9 cellular contexts compared by ENCODE assay signal in genomic region chr1:168348146-168348709, GRCh38.
DNase-seq lines count a peak whose midpoint lies in the region; ATAC-seq and TF ChIP-seq lines count a peak whose summit lies in the region.
"Had no signal": no experiment of that assay in that cellular context is flagged by ENCODE, and none has a peak within 500 bp of the region (broad histone marks: within the 10 kb centered on the region; RNA-seq: fewer than 3 reads in every experiment).

No MANE protein-coding gene starts in this region.

- CTCF ChIA-PET in activated CD4-positive, alpha-beta memory T cell treated with anti-CD3 and anti-CD28 coated beads, Interleukin-2, amount 10 ng/mL, durations not matched to agents 7 days and 5 days (lab: Charles Lee): interaction anchor here (0.6 to 8.4 kb wide), 6 partner anchors 16 to 395 kb away, joined by 3 to 272 read pairs (median 4); partner anchors contain the start of gene SFT2D2
- CTCF ChIA-PET in RWPE1 (lab: Yijun Ruan, JAX): interaction anchor here (0.5 to 0.6 kb wide), 4 partner anchors 28 to 787 kb away, joined by 3 to 7 read pairs (median 3); no protein-coding TSS in a partner anchor

- peak overlapping the region; percentile 81 for H3K4me3 Mint-ChIP-seq in activated CD4-positive, alpha-beta memory T cell treated with anti-CD3 and anti-CD28 coated beads, Interleukin-2, amount 10 ng/mL, durations not matched to agents 7 days and 5 days

- no peak for TF ChIP-seq CTCF in RWPE1 (conservative IDR thresholded peaks at IDR 0.05; ENCODE audit: low read depth)

- H3K4me1 Mint-ChIP-seq in activated CD4-positive, alpha-beta memory T cell treated with anti-CD3 and anti-CD28 coated beads, Interleukin-2, amount 10 ng/mL, durations not matched to agents 7 days and 5 days: peaks cover 41% of the 10 kb centered on the region

- H3K36me3 Mint-ChIP-seq in activated CD4-positive, alpha-beta memory T cell treated with anti-CD3 and anti-CD28 coated beads, Interleukin-2, amount 10 ng/mL, durations not matched to agents 7 days and 5 days (ENCODE audit: low read depth): peaks cover 7% of the 10 kb centered on the region

- POLR2A ChIA-PET in activated CD4-positive, alpha-beta memory T cell treated with anti-CD3 and anti-CD28 coated beads, Interleukin-2, amount 10 ng/mL, durations not matched to agents 7 days and 5 days (lab: Charles Lee): interaction anchor here (0.9 to 2.0 kb wide), 7 partner anchors 12 to 168 kb away, joined by 3 to 11 read pairs (median 4); partner anchors contain the start of gene SFT2D2
- POLR2A ChIA-PET in RWPE1 (lab: Yijun Ruan, JAX; ENCODE audit: low non-redundant PET): no interaction called here

- DNase-seq in stimulated activated CD4-positive, alpha-beta T cell treated with anti-CD3 and anti-CD28 coated beads, Interleukin-4, amount 100 ng/mL, for 24 hours: peak; percentile 15
- no peak for DNase-seq in stimulated activated CD4-positive, alpha-beta T cell treated with anti-CD3 and anti-CD28 coated beads, Interleukin-2, amount 100 ng/mL, for 48 hours
- DNase-seq in activated CD4-positive, alpha-beta memory T cell treated with anti-CD3 and anti-CD28 coated beads, Interleukin-2, amount 10 ng/mL, durations not matched to agents 7 days and 5 days: no peak
- peak; percentile 19 for DNase-seq in left kidney (ENCODE audit: low read depth, low spot score)
- DNase-seq in NCI-H1694 treated with DMSO at 0.1 percent for 48 hours (lab: John Stamatoyannopoulos, UW): no peak
- DNase-seq in RWPE1 (ENCODE audit: low spot score): no peak
- DNase-seq: testis had no signal

- no peak for ATAC-seq in HG03432 (IDR thresholded peaks at IDR 0.05; ENCODE audit: unreplicated experiment)
- no peak for ATAC-seq in HG02610 (IDR thresholded peaks at IDR 0.05; ENCODE audit: unreplicated experiment)

- no peak overlapping the region for H3K27ac ChIP-seq in RWPE1
- H3K27ac ChIP-seq: testis had no signal

- peaks cover 1% of the 10 kb centered on the region for H3K27me3 Mint-ChIP-seq in activated CD4-positive, alpha-beta memory T cell treated with anti-CD3 and anti-CD28 coated beads, Interleukin-2, amount 10 ng/mL, durations not matched to agents 7 days and 5 days

- peak overlapping the region; percentile 84 for H3K27ac Mint-ChIP-seq in activated CD4-positive, alpha-beta memory T cell treated with anti-CD3 and anti-CD28 coated beads, Interleukin-2, amount 10 ng/mL, durations not matched to agents 7 days and 5 days

- H3K9me3 Mint-ChIP-seq in activated CD4-positive, alpha-beta memory T cell treated with anti-CD3 and anti-CD28 coated beads, Interleukin-2, amount 10 ng/mL, durations not matched to agents 7 days and 5 days: no peaks in the 10 kb centered on the region

Comparison
In these comparisons a context has a peak if more than half of its experiments do, and no peak if none do; other contexts are left out.
1. DNase-seq: peak in stimulated activated CD4-positive, alpha-beta T cell treated with anti-CD3 and anti-CD28 coated beads, Interleukin-4, amount 100 ng/mL, for 24 hours (single experiment) and left kidney (single experiment); none in stimulated activated CD4-positive, alpha-beta T cell treated with anti-CD3 and anti-CD28 coated beads, Interleukin-2, amount 100 ng/mL, for 48 hours (0 of 2), activated CD4-positive, alpha-beta memory T cell treated with anti-CD3 and anti-CD28 coated beads, Interleukin-2, amount 10 ng/mL, durations not matched to agents 7 days and 5 days (single experiment), NCI-H1694 treated with DMSO at 0.1 percent for 48 hours (single experiment) and RWPE1 (single experiment).